Comparison of ENCODE assay signal across 1 cellular context in genomic region chr2:85446296-85447221, GRCh38.
TF ChIP-seq lines count a peak whose summit lies in the region.

No MANE protein-coding gene starts in this region.

TF ChIP-seq in GM23338, 12 proteins besides CTCF, POLR2A, EP300 and RAD21 (continued from another document):
- TF ChIP-seq ZNF462 (CRISPR knock-in tag; IDR thresholded peaks at IDR 0.05) (no peak), ETS1 (IDR thresholded peaks at IDR 0.05) (no peak), NANOG (IDR thresholded peaks at IDR 0.05; ENCODE audit: borderline replicate concordance) (no peak), EZH2phosphoT487 (IDR thresholded peaks at IDR 0.05; ENCODE audit: unreplicated experiment) (no peak)
TF ChIP-seq in GM23338: peak in this region for 0.
